ENCODE assay signal across 1 cellular context in genomic region chr6:12058164-12058926, GRCh38.
TF ChIP-seq lines count a peak whose summit lies in the region.

No MANE protein-coding gene starts in this region.

TF ChIP-seq in GM12878, 131 proteins besides CTCF, POLR2A, EP300 and RAD21:
- 0 out of 2 replicates have a peak, but pooled peaks have one; percentile 27 for TF ChIP-seq ZNF687 (IDR thresholded peaks at IDR 0.05)
- no peak for TF ChIP-seq IKZF1 (conservative IDR thresholded peaks at IDR 0.05)
- peak; percentile 84 for TF ChIP-seq ATF7 (IDR thresholded peaks at IDR 0.05; ENCODE audit: low read depth)
- no peak for TF ChIP-seq YBX1 (IDR thresholded peaks at IDR 0.05)
